Comparison of ENCODE assay signal across 16 cellular contexts in genomic region chr1:19404748-19405147, GRCh38.
DNase-seq lines count a peak whose midpoint lies in the region; ATAC-seq and TF ChIP-seq lines count a peak whose summit lies in the region.
"Had no signal": no experiment of that assay in that cellular context is flagged by ENCODE, and none has a peak within 500 bp of the region (broad histone marks: within the 10 kb centered on the region; RNA-seq: fewer than 3 reads in every experiment).

No MANE protein-coding gene starts in this region.

- H3K9me3 Mint-ChIP-seq in nephron (no peaks in the 10 kb centered on the region), type B pancreatic cell (no peaks in the 10 kb centered on the region)
- no peaks in the 10 kb centered on the region for H3K9me3 Mint-ChIP-seq in activated CD8-positive, alpha-beta memory T cell treated with anti-CD3 and anti-CD28 coated beads, Interleukin-2, amount 10 ng/mL, durations not matched to agents 7 days and 5 days (ENCODE audit: low read depth)
- H3K9me3 Mint-ChIP-seq: activated T-cell treated with anti-CD3 and anti-CD28 coated beads, Interleukin-2, amount 50 U/mL, for 4 hours; effector memory CD8-positive, alpha-beta T cell had no signal

- H4K20me1 ChIP-seq in osteoblast (ENCODE audit: insufficient read depth, low read length), result peaks cover 61% of the 10 kb centered on the region

- H3K4me1 Mint-ChIP-seq in nephron (peaks cover 84% of the 10 kb centered on the region), type B pancreatic cell (ENCODE audit: unreplicated experiment) (peaks cover 62% of the 10 kb centered on the region)
- H3K4me1 Mint-ChIP-seq in activated CD8-positive, alpha-beta memory T cell treated with anti-CD3 and anti-CD28 coated beads, Interleukin-2, amount 10 ng/mL, durations not matched to agents 7 days and 5 days, result peaks cover 15% of the 10 kb centered on the region

- H3K27me3 ChIP-seq in left ventricle myocardium inferior (ENCODE audit: low read depth) (no peaks in the 10 kb centered on the region), dorsolateral prefrontal cortex (no peaks in the 10 kb centered on the region), osteoblast (ENCODE audit: insufficient read depth, low read length) (no peaks in the 10 kb centered on the region)

- peaks cover 96% of the 10 kb centered on the region for H3K79me2 ChIP-seq in osteoblast (ENCODE audit: insufficient read depth, low read length)

- H3K4me2 ChIP-seq in osteoblast (ENCODE audit: insufficient read depth, low read length), result no peak overlapping the region

- H3K27ac Mint-ChIP-seq in nephron (peak overlapping the region in 2 of 3 experiments; percentile 58 to 88), type B pancreatic cell (peak overlapping the region; percentile 21)
- H3K27ac Mint-ChIP-seq in activated CD8-positive, alpha-beta memory T cell treated with anti-CD3 and anti-CD28 coated beads, Interleukin-2, amount 10 ng/mL, durations not matched to agents 7 days and 5 days, result no peak overlapping the region

- intact Hi-C loops in left ventricle myocardium inferior (cut with micrococcal nuclease) (no loop called here), left ventricle myocardium superior (cut with micrococcal nuclease) (no loop called here), dorsolateral prefrontal cortex (cut with DNase I) (no loop called here)

- peaks cover under 1% of the 10 kb centered on the region for H3K36me3 Mint-ChIP-seq in nephron (ENCODE audit: low read depth)
- peaks cover under 1% of the 10 kb centered on the region for H3K36me3 Mint-ChIP-seq in type B pancreatic cell
- peaks cover 14% of the 10 kb centered on the region for H3K36me3 Mint-ChIP-seq in activated CD8-positive, alpha-beta memory T cell treated with anti-CD3 and anti-CD28 coated beads, Interleukin-2, amount 10 ng/mL, durations not matched to agents 7 days and 5 days

- no peak overlapping the region for H2AFZ ChIP-seq in osteoblast (ENCODE audit: low read length)

- H3K27me3 Mint-ChIP-seq in nephron (ENCODE audit: low read depth) (no peaks in the 10 kb centered on the region), type B pancreatic cell (no peaks in the 10 kb centered on the region)
- H3K27me3 Mint-ChIP-seq in activated CD8-positive, alpha-beta memory T cell treated with anti-CD3 and anti-CD28 coated beads, Interleukin-2, amount 10 ng/mL, durations not matched to agents 7 days and 5 days, result no peaks in the 10 kb centered on the region
- H3K27me3 Mint-ChIP-seq: effector memory CD8-positive, alpha-beta T cell had no signal

- DNase-seq in left ventricle myocardium inferior, result no peak
- no peak for DNase-seq in left ventricle myocardium superior
- DNase-seq in dorsolateral prefrontal cortex, result no peak
- DNase-seq in type B pancreatic cell (ENCODE audit: extremely low spot score, unreplicated experiment), result no peak
- DNase-seq in osteoblast (ENCODE audit: insufficient read length, low spot score, missing footprints), result no peak
- no peak for DNase-seq in activated CD8-positive, alpha-beta memory T cell treated with anti-CD3 and anti-CD28 coated beads, Interleukin-2, amount 10 ng/mL, durations not matched to agents 7 days and 5 days
- DNase-seq in stimulated activated naive CD4-positive, alpha-beta T cell treated with Interleukin-2 at 50 U/mL for 16 hours (lab: John Stamatoyannopoulos, UW), result no peak
- DNase-seq: activated CD4-positive, CD25-positive, alpha-beta regulatory T cell treated with anti-CD3 and anti-CD28 coated beads, Interleukin-2, amount 50 U/mL, for 72 hours; activated T-cell treated with anti-CD3 and anti-CD28 coated beads, Interleukin-2, amount 50 U/mL, for 4 hours; effector memory CD8-positive, alpha-beta T cell; foreskin melanocyte; NCI-H2081 treated with DMSO at 0.1 percent for 48 hours; RPMI8226; stimulated activated CD4-positive, alpha-beta T cell treated with anti-CD3 and anti-CD28 coated beads, Interleukin-4, amount 100 ng/mL, for 1 hour; T-helper 1 cell had no signal

- ATAC-seq in left ventricle myocardium superior, result no peak
- ATAC-seq in activated CD8-positive, alpha-beta memory T cell treated with anti-CD3 and anti-CD28 coated beads, Interleukin-2, amount 10 ng/mL, durations not matched to agents 7 days and 5 days, result no peak
- ATAC-seq: activated T-cell treated with anti-CD3 and anti-CD28 coated beads, Interleukin-2, amount 50 U/mL, for 4 hours; effector memory CD8-positive, alpha-beta T cell had no signal

- TF ChIP-seq CTCF in left ventricle myocardium inferior (IDR thresholded peaks at IDR 0.05; ENCODE audit: borderline replicate concordance), result no peak
- TF ChIP-seq CTCF in dorsolateral prefrontal cortex (IDR thresholded peaks at IDR 0.05 in 54 of 56, conservative IDR thresholded peaks at IDR 0.05 in 2 of 56; ENCODE audit: low read depth in 1 of 56, partially characterized antibody in 56 of 56), result no peak
- TF ChIP-seq CTCF in nephron (IDR thresholded peaks at IDR 0.05; ENCODE audit: unreplicated experiment in 3 of 3), result no peak
- TF ChIP-seq CTCF in type B pancreatic cell (conservative IDR thresholded peaks at IDR 0.05), result no peak
- TF ChIP-seq CTCF in osteoblast (IDR thresholded peaks at IDR 0.05; ENCODE audit: extremely low read depth, low read depth, low read length), result no peak

- H3K9me3 ChIP-seq in left ventricle myocardium inferior (replicated peaks) (no peaks in the 10 kb centered on the region), osteoblast (ENCODE audit: low read depth, low read length) (no peaks in the 10 kb centered on the region)

- H3K4me3 ChIP-seq in left ventricle myocardium inferior (no peak overlapping the region), dorsolateral prefrontal cortex (no peak overlapping the region), osteoblast (ENCODE audit: insufficient read depth, low read length) (no peak overlapping the region)

- CTCF ChIA-PET in activated CD8-positive, alpha-beta memory T cell treated with anti-CD3 and anti-CD28 coated beads, Interleukin-2, amount 10 ng/mL, durations not matched to agents 7 days and 5 days (lab: Charles Lee), result interaction anchor here (2.0 kb wide), 1 partner anchor 13 kb away, joined by 10 read pairs; no protein-coding TSS in a partner anchor

- no peaks in the 10 kb centered on the region for H3K36me3 ChIP-seq in left ventricle myocardium inferior
- H3K36me3 ChIP-seq in osteoblast (ENCODE audit: insufficient read depth, low read length), result peaks cover 14% of the 10 kb centered on the region

- peak overlapping the region in 1 of 3 experiments; percentile 25 for H3K4me3 Mint-ChIP-seq in nephron
- no peak overlapping the region for H3K4me3 Mint-ChIP-seq in type B pancreatic cell
- H3K4me3 Mint-ChIP-seq in activated CD8-positive, alpha-beta memory T cell treated with anti-CD3 and anti-CD28 coated beads, Interleukin-2, amount 10 ng/mL, durations not matched to agents 7 days and 5 days, result no peak overlapping the region
- H3K4me3 Mint-ChIP-seq: activated T-cell treated with anti-CD3 and anti-CD28 coated beads, Interleukin-2, amount 50 U/mL, for 4 hours had no signal

- H3K4me1 ChIP-seq in left ventricle myocardium inferior, result peaks cover 90% of the 10 kb centered on the region
- peaks cover 25% of the 10 kb centered on the region for H3K4me1 ChIP-seq in osteoblast (ENCODE audit: insufficient read depth, low read length)

- H3K27ac ChIP-seq in left ventricle myocardium inferior (replicated peaks), result peak overlapping the region; percentile 48
- H3K27ac ChIP-seq in dorsolateral prefrontal cortex, result peak overlapping the region in 30 of 59 donors; percentile 3 to 73 (median 54)
- no peak overlapping the region for H3K27ac ChIP-seq in osteoblast (ENCODE audit: low read depth, low read length)
